ENCODE assay signal across 9 cellular contexts in the genomic region with DNA sequence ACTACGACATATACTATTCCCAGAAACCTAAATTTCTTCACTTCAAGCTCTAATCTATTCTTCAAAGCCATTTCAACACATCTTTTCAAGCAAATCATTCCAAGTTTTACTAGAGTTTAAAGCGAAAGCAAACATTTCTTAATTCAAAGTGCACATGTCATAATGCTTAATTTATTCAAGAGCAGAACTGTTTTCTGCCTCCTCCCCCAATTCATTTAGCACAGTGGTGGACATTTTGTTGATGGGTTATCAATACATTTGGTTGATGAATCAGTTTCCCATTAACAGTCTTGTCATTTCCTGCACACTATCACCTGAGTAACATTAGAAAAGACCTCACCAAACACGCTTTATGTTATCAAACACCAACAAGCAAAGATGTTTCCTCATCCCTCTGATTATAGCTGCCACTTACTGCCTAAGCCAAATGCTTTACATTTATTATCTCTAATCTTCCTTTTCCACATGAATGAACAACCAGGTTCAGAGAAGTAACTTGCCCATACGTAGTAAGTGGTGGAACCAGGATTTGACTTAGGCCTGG. TPM values are rescaled to one million over a fixed set of nuclear protein-coding genes. Genes with fewer than 3 reads are reported as not detected.
DNase-seq lines count a peak whose midpoint lies in the region; ATAC-seq, FAIRE-seq and TF ChIP-seq lines count a peak whose summit lies in the region.
"Had no signal": no experiment of that assay in that cellular context is flagged by ENCODE, and none has a peak within 500 bp of the region (broad histone marks: within the 10 kb centered on the region; RNA-seq: fewer than 3 reads in every experiment).

No MANE protein-coding gene starts in this region.

- H3K27me3 ChIP-seq in bronchial epithelial cell (ENCODE audit: control insufficient read depth, insufficient read depth, low read length), result no peaks in the 10 kb centered on the region

- peaks cover 32 to 62% (median 39%) of the 10 kb centered on the region in 3 donors for H3K4me1 Mint-ChIP-seq in naive B cell

- peak overlapping the region; percentile 16 to 95 (median 66) for H3K27ac Mint-ChIP-seq in naive B cell

- H3K9me3 Mint-ChIP-seq in naive B cell, result no peaks in the 10 kb centered on the region

- ATAC-seq in naive B cell (ENCODE audit: low read depth in 2 of 2), result no peak
- no peak for ATAC-seq in HG03439 (IDR thresholded peaks at IDR 0.05; ENCODE audit: unreplicated experiment)

- peaks cover 6 to 8% of the 10 kb centered on the region in 2 donors for H3K36me3 Mint-ChIP-seq in naive B cell

- H3K4me3 ChIP-seq in Jurkat, Clone E6-1 (ENCODE audit: low read length), result peak overlapping the region; percentile 98
- H3K4me3 ChIP-seq in bronchial epithelial cell (ENCODE audit: low read depth, low read length), result peak overlapping the region; percentile 97

- H3K36me3 ChIP-seq in bronchial epithelial cell (ENCODE audit: control insufficient read depth, insufficient read depth, low read length), result peaks cover 3% of the 10 kb centered on the region

- peak; percentile 6 to 11 for DNase-seq in AML-193 (lab: John Stamatoyannopoulos, UW)
- peak; percentile 60 for DNase-seq in Jurkat, Clone E6-1 (ENCODE audit: low read depth, low spot score)
- peak; percentile 33 for DNase-seq in bronchial epithelial cell (ENCODE audit: low read depth)
- no peak for DNase-seq in naive B cell
- no peak for DNase-seq in NCI-H187 treated with DMSO at 0.1 percent for 48 hours (lab: John Stamatoyannopoulos, UW)
- no peak for DNase-seq in NCI-H446 (lab: John Stamatoyannopoulos, UW)
- DNase-seq in stimulated activated CD4-positive, alpha-beta T cell treated with anti-CD3 and anti-CD28 coated beads, Interleukin-2, amount 100 ng/mL, for 24 hours, result no peak

- FAIRE-seq in bronchial epithelial cell (lab: Jason Lieb, UNC), result no peak
- FAIRE-seq: TTC549 had no signal

- H3K4me3 Mint-ChIP-seq in naive B cell, result peak overlapping the region; percentile 85 to 97 (median 94)

- no peaks in the 10 kb centered on the region for H3K27me3 Mint-ChIP-seq in naive B cell

- TF ChIP-seq CTCF in bronchial epithelial cell (IDR thresholded peaks at IDR 0.05; ENCODE audit: insufficient read depth, low read length, severe bottlenecking), result no peak

RNA-seq across cellular contexts. Expression of a gene that starts 2.0 kb away (rescaled TPM):
- polyA plus RNA-seq in Jurkat, Clone E6-1 (2012; ENCODE audit: insufficient read depth, insufficient read length), result 118 TPM
- 34.5 and 40.1 TPM in 2 replicates for total RNA-seq in bronchial epithelial cell
- 10 to 100 TPM; 34.7 to 90.6 (median 68.5) TPM for polyA plus RNA-seq in naive B cell (ENCODE audit: low read depth in 6 of 6)

RNA-seq across cellular contexts. Expression of a gene that starts 51.0 kb away (rescaled TPM):
- polyA plus RNA-seq in Jurkat, Clone E6-1 (2012; ENCODE audit: insufficient read depth, insufficient read length), result 47.2 TPM
- 28.2 TPM in 2 replicates for total RNA-seq in bronchial epithelial cell
- 10 to 100 TPM in 5 of 6 donors, 1 to 10 TPM in 1; 9.6 to 16.9 (median 13.6) TPM for polyA plus RNA-seq in naive B cell (ENCODE audit: low read depth in 6 of 6)

RNA-seq across cellular contexts. Expression of a gene that starts 56.0 kb away (rescaled TPM):
- polyA plus RNA-seq in Jurkat, Clone E6-1 (2012; ENCODE audit: insufficient read depth, insufficient read length), result not detected
- 0.77 and 1.1 TPM in 2 replicates for total RNA-seq in bronchial epithelial cell
- not detected for polyA plus RNA-seq in naive B cell (ENCODE audit: low read depth in 6 of 6)

RNA-seq across cellular contexts. Expression of a gene that starts 56.6 kb away (rescaled TPM):
- 33.3 TPM for polyA plus RNA-seq in Jurkat, Clone E6-1 (2012; ENCODE audit: insufficient read depth, insufficient read length)
- 40.8 and 53.2 TPM in 2 replicates for total RNA-seq in bronchial epithelial cell
- not detected for polyA plus RNA-seq in naive B cell (ENCODE audit: low read depth in 6 of 6)

Comparison
In these comparisons a context has a peak if more than half of its experiments do, and no peak if none do; other contexts are left out.
1. DNase-seq: peak in AML-193 (2 of 2), Jurkat, Clone E6-1 (single experiment) and bronchial epithelial cell (single experiment); none in naive B cell (single experiment), NCI-H187 treated with DMSO at 0.1 percent for 48 hours (single experiment), NCI-H446 (0 of 2) and stimulated activated CD4-positive, alpha-beta T cell treated with anti-CD3 and anti-CD28 coated beads, Interleukin-2, amount 100 ng/mL, for 24 hours (0 of 2).